In the genomic region with DNA sequence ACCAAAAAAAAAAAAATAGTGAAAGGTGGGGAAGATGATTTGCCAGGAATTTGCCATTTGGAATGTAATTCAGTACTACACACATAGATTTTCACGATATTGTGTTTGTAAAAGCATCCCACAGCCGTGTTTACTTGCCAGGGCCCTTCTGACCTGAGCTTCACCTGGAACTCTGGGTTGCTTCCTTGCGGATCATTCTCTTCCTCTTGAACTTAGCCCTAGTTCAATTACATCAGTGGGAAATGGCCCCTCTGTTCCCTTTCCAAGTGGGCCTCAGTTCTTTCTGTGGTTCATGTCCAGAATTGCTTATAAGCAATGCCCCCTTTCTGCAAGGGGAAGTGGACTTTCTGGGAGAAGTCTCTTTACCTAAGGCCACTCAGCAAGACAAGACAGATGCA, we compare ENCODE assay signal across 29 cellular contexts. TPM values are rescaled to one million over a fixed set of nuclear protein-coding genes. Genes with fewer than 3 reads are reported as not detected.
"Had no signal": no experiment of that assay in that cellular context is flagged by ENCODE, and none has a peak within 500 bp of the region (broad histone marks: within the 10 kb centered on the region; RNA-seq: fewer than 3 reads in every experiment).

No MANE protein-coding gene starts in this region.

- ATAC-seq: activated CD4-positive, alpha-beta T cell treated with anti-CD3 and anti-CD28 coated beads for 36 hours; activated T-helper 17 cell treated with anti-CD3 and anti-CD28 coated beads, Interleukin-2, amount 50 U/mL, for 72 hours; effector memory CD8-positive, alpha-beta T cell; esophagus mucosa; left lobe of liver; natural killer cell; upper lobe of right lung had no signal

- FAIRE-seq: colon, endothelial cell of umbilical vein, frontal cortex had no signal

- H3K4me1 ChIP-seq: breast epithelium, sigmoid colon, upper lobe of right lung had no signal

- H3K4me3 ChIP-seq: breast epithelium, hepatocyte, lung, sigmoid colon, thoracic aorta, upper lobe of right lung had no signal

- H3K9me3 ChIP-seq: breast epithelium, sigmoid colon, thoracic aorta, upper lobe of right lung had no signal

- H2AFZ ChIP-seq: hepatocyte had no signal

- H3K4me2 ChIP-seq: hepatocyte had no signal

- DNase-seq: activated B cell treated with CpG ODN at 0.5 μM for 24 hours; activated CD4-positive, alpha-beta T cell treated with anti-CD3 and anti-CD28 coated beads for 36 hours; activated CD4-positive, alpha-beta T cell treated with anti-CD3 and anti-CD28 coated beads, Interleukin-2, amount 50 U/mL, for 4 hours; activated CD8-positive, alpha-beta memory T cell treated with anti-CD3 and anti-CD28 coated beads for 24 hours; activated CD8-positive, alpha-beta memory T cell treated with anti-CD3 and anti-CD28 coated beads, Interleukin-2, amount 50 U/mL, for 4 hours; activated naive CD8-positive, alpha-beta T cell treated with anti-CD3 and anti-CD28 coated beads for 36 hours; activated T-cell treated with anti-CD3 and anti-CD28 coated beads, Interleukin-2, amount 50 U/mL, for 24 hours; effector memory CD8-positive, alpha-beta T cell; glutamatergic neuron; immature natural killer cell; midbrain; natural killer cell; occipital lobe; sigmoid colon; stimulated activated CD4-positive, alpha-beta T cell treated with anti-CD3 and anti-CD28 coated beads, Interleukin-4, amount 100 ng/mL, for 1 hour; stimulated activated naive CD4-positive, alpha-beta T cell; T1000; upper lobe of right lung had no signal

- H3K27me3 ChIP-seq: breast epithelium, hepatocyte, sigmoid colon, upper lobe of right lung had no signal

- H3K79me2 ChIP-seq: hepatocyte had no signal

- H3K27ac ChIP-seq: breast epithelium, hepatocyte, sigmoid colon, thoracic aorta, upper lobe of right lung had no signal

- H3K36me3 ChIP-seq: breast epithelium, sigmoid colon, thoracic aorta, upper lobe of right lung had no signal

RNA-seq across cellular contexts. Expression of a gene that starts 41.0 kb away (rescaled TPM):
- total RNA-seq: activated B cell treated with CpG ODN at 0.5 μM for 24 hours; activated naive CD8-positive, alpha-beta T cell treated with anti-CD3 and anti-CD28 coated beads for 36 hours; activated T-helper 17 cell treated with anti-CD3 and anti-CD28 coated beads, Interleukin-2, amount 50 U/mL, for 72 hours; kidney epithelial cell had no signal
